ENCODE assay signal across 13 cellular contexts in genomic region chr1:43066578-43066977, GRCh38.
"Had no signal": no experiment of that assay in that cellular context is flagged by ENCODE, and none has a peak within 500 bp of the region (broad histone marks: within the 10 kb centered on the region; RNA-seq: fewer than 3 reads in every experiment).

No MANE protein-coding gene starts in this region.

- DNase-seq: activated B cell treated with CpG ODN at 0.5 μM for 24 hours; activated CD4-positive, alpha-beta T cell treated with anti-CD3 and anti-CD28 coated beads, Interleukin-2, amount 10 ng/mL, durations not matched to agents 7 days and 5 days; activated effector memory CD4-positive, alpha-beta T cell treated with Interleukin-2 at 50 U/mL for 16 hours; amygdala; brain microvascular endothelial cell; dorsolateral prefrontal cortex; left colon; occipital lobe; sigmoid colon; SK-N-SH; stimulated activated naive CD4-positive, alpha-beta T cell treated with Interleukin-2 at 50 U/mL for 16 hours; upper lobe of right lung had no signal

- H3K36me3 Mint-ChIP-seq: activated naive CD4-positive, alpha-beta T cell treated with anti-CD3 and anti-CD28 coated beads, Interleukin-2, amount 50 U/mL, for 24 hours had no signal

- H3K9me3 Mint-ChIP-seq: activated B cell treated with CpG ODN at 0.5 μM for 24 hours; activated CD4-positive, alpha-beta T cell treated with anti-CD3 and anti-CD28 coated beads, Interleukin-2, amount 10 ng/mL, durations not matched to agents 7 days and 5 days; activated naive CD4-positive, alpha-beta T cell treated with anti-CD3 and anti-CD28 coated beads, Interleukin-2, amount 50 U/mL, for 24 hours had no signal

- H3K4me3 Mint-ChIP-seq: activated B cell treated with CpG ODN at 0.5 μM for 24 hours; activated CD4-positive, alpha-beta T cell treated with anti-CD3 and anti-CD28 coated beads, Interleukin-2, amount 10 ng/mL, durations not matched to agents 7 days and 5 days; activated naive CD4-positive, alpha-beta T cell treated with anti-CD3 and anti-CD28 coated beads, Interleukin-2, amount 50 U/mL, for 24 hours had no signal

- ATAC-seq: left colon, upper lobe of right lung had no signal

- H3K27me3 Mint-ChIP-seq: activated B cell treated with CpG ODN at 0.5 μM for 24 hours; activated naive CD4-positive, alpha-beta T cell treated with anti-CD3 and anti-CD28 coated beads, Interleukin-2, amount 50 U/mL, for 24 hours had no signal

- H3K27ac Mint-ChIP-seq: activated naive CD4-positive, alpha-beta T cell treated with anti-CD3 and anti-CD28 coated beads, Interleukin-2, amount 50 U/mL, for 24 hours had no signal
